19 cellular contexts compared by ENCODE assay signal in the genomic region with DNA sequence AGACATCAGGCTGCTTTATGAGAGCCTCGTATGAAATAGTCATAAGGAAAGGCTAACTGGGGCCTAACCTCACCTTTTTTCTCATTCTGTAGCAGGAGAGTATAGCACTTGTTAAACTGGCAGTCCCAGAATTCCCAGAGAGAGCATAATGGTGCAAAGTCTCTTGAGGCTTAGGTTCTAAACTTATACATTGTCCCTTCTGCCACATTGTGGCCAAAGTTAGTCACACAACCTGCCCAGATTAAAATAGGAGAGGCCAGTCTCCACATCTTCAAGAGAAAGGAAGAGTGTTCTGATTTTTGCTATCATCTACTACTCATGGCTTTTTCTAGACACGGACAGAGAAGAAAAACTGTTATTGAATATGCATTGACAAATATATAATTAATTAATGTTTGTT.
"Had no signal": no experiment of that assay in that cellular context is flagged by ENCODE, and none has a peak within 500 bp of the region (broad histone marks: within the 10 kb centered on the region; RNA-seq: fewer than 3 reads in every experiment).

No MANE protein-coding gene starts in this region.

- H3K27me3 Mint-ChIP-seq: activated CD4-positive, alpha-beta T cell treated with anti-CD3 and anti-CD28 coated beads, Interleukin-2, amount 10 ng/mL, durations not matched to agents 24 days and 14 days; activated naive CD8-positive, alpha-beta T cell; memory B cell; naive thymus-derived CD8-positive, alpha-beta T cell had no signal

- H3K4me1 Mint-ChIP-seq: activated CD4-positive, alpha-beta T cell treated with anti-CD3 and anti-CD28 coated beads, Interleukin-2, amount 10 ng/mL, durations not matched to agents 24 days and 14 days; memory B cell; naive thymus-derived CD8-positive, alpha-beta T cell had no signal

- H3K4me3 Mint-ChIP-seq: activated CD4-positive, alpha-beta T cell treated with anti-CD3 and anti-CD28 coated beads, Interleukin-2, amount 10 ng/mL, durations not matched to agents 24 days and 14 days; activated CD8-positive, alpha-beta T cell treated with anti-CD3 and anti-CD28 coated beads, Interleukin-2, amount 10 ng/mL, durations not matched to agents 7 days and 5 days; activated naive CD8-positive, alpha-beta T cell; activated T-cell treated with anti-CD3 and anti-CD28 coated beads, Interleukin-2, amount 50 U/mL, for 72 hours; memory B cell; naive thymus-derived CD8-positive, alpha-beta T cell; T-helper 2 cell treated with Interferon-gamma antibody and Interleukin-4, amounts not matched to agents 5 μg/mL and 100 μg/mL, for 36 hours had no signal

- ATAC-seq: activated CD8-positive, alpha-beta T cell treated with anti-CD3 and anti-CD28 coated beads, Interleukin-2, amount 10 ng/mL, durations not matched to agents 7 days and 5 days; activated T-cell treated with anti-CD3 and anti-CD28 coated beads, Interleukin-2, amount 50 U/mL, for 72 hours; body of pancreas; left ventricle myocardium superior; naive thymus-derived CD8-positive, alpha-beta T cell had no signal

- H3K36me3 Mint-ChIP-seq: activated naive CD8-positive, alpha-beta T cell; memory B cell; naive thymus-derived CD8-positive, alpha-beta T cell had no signal

- DNase-seq: activated CD4-positive, alpha-beta T cell treated with anti-CD3 and anti-CD28 coated beads, Interleukin-2, amount 10 ng/mL, durations not matched to agents 24 days and 14 days; activated CD4-positive, CD25-positive, alpha-beta regulatory T cell; activated CD8-positive, alpha-beta memory T cell treated with anti-CD3 and anti-CD28 coated beads, Interleukin-2, amount 50 U/mL, for 48 hours; activated CD8-positive, alpha-beta T cell treated with anti-CD3 and anti-CD28 coated beads, Interleukin-2, amount 10 ng/mL, durations not matched to agents 7 days and 5 days; activated gamma-delta T cell; activated T-cell treated with anti-CD3 and anti-CD28 coated beads, Interleukin-2, amount 50 U/mL, for 72 hours; amygdala; body of pancreas; central memory CD4-positive, alpha-beta T cell; cortex of kidney; effector CD8-positive, alpha-beta T cell; left ventricle myocardium superior; naive thymus-derived CD8-positive, alpha-beta T cell; posterior cingulate gyrus; stimulated activated CD4-positive, alpha-beta T cell treated with anti-CD3 and anti-CD28 coated beads, Interleukin-4, amount 100 ng/mL, for 24 hours; stimulated activated naive CD4-positive, alpha-beta T cell had no signal

- H3K27ac Mint-ChIP-seq: activated CD4-positive, alpha-beta T cell treated with anti-CD3 and anti-CD28 coated beads, Interleukin-2, amount 10 ng/mL, durations not matched to agents 24 days and 14 days; activated CD8-positive, alpha-beta T cell treated with anti-CD3 and anti-CD28 coated beads, Interleukin-2, amount 10 ng/mL, durations not matched to agents 7 days and 5 days; activated naive CD8-positive, alpha-beta T cell; activated T-cell treated with anti-CD3 and anti-CD28 coated beads, Interleukin-2, amount 50 U/mL, for 72 hours; memory B cell; naive thymus-derived CD8-positive, alpha-beta T cell; T-helper 2 cell treated with Interferon-gamma antibody and Interleukin-4, amounts not matched to agents 5 μg/mL and 100 μg/mL, for 36 hours had no signal
